Comparison of ENCODE assay signal across 14 cellular contexts in the genomic region with DNA sequence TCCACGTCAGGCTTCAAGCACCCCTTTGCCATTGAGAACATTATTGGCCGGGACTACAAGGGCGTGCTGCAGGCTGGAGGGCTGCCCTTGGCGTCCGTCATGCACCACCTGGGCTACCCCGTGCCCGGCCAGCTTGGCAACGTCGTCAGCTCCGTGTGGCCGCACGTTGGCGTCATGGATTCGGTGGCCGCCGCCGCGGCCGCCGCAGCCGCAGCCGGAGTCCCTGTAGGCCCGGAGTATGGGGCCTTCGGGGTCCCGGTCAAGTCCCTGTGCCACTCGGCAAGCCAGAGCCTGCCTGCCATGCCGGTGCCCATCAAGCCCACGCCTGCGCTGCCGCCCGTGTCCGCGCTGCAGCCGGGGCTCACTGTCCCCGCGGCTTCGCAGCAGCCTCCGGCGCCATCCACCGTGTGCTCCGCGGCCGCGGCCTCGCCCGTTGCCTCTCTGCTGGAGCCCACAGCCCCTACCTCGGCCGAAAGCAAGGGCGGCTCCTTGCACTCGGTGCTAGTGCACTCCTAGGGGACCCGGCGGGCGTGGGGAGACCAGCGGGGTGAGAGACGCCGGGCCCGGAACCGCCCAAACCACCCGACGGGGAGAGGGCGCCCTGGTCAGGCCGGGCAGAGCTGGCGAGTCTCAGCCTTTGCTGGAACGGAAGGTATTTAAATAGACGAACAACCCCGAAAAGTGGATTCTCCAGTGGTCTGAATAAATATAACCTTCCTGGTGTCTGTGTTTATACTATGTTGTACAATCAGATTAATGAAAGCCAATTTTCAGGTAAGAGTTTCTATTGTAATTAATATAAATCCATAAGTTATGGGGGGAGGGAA. TPM values are rescaled to one million over a fixed set of nuclear protein-coding genes. Genes with fewer than 3 reads are reported as not detected.
DNase-seq lines count a peak whose midpoint lies in the region; ATAC-seq, FAIRE-seq and TF ChIP-seq lines count a peak whose summit lies in the region.
"Had no signal": no experiment of that assay in that cellular context is flagged by ENCODE, and none has a peak within 500 bp of the region (broad histone marks: within the 10 kb centered on the region; RNA-seq: fewer than 3 reads in every experiment).

No MANE protein-coding gene starts in this region.

- peaks cover 12 to 37% (median 28%) of the 10 kb centered on the region in 7 donors for H3K4me1 Mint-ChIP-seq in naive thymus-derived CD4-positive, alpha-beta T cell

- H3K4me3 Mint-ChIP-seq in naive thymus-derived CD4-positive, alpha-beta T cell = peak overlapping the region in 9 of 10 donors; percentile 35 to 80 (median 59)
- H3K4me3 Mint-ChIP-seq: stimulated activated memory B cell treated with anti-CD40 and anti-IgM and Interleukin-4, amounts not matched to agents 10 μg/mL and 1 μg/mL and 100 μg/mL, for 72 hours had no signal

- H3K36me3 ChIP-seq in BE2C (no peaks in the 10 kb centered on the region), GM12878 (ENCODE audit: control insufficient read depth in 2 of 2, insufficient read depth in 2 of 2, low read length in 1 of 2) (no peaks in the 10 kb centered on the region), brain microvascular endothelial cell (replicated peaks) (no peaks in the 10 kb centered on the region), OCI-LY7 (ENCODE audit: insufficient read depth, low read length) (no peaks in the 10 kb centered on the region)
- H3K36me3 ChIP-seq in naive thymus-derived CD4-positive, alpha-beta T cell (ENCODE audit: control insufficient read depth in 2 of 3, insufficient read depth in 3 of 3, low read length in 3 of 3) = no peaks in the 10 kb centered on the region
- H3K36me3 ChIP-seq: sigmoid colon had no signal

- CTCF ChIA-PET in GM10248 (lab: Yijun Ruan, JAX) = no interaction called here
- CTCF ChIA-PET in GM12878 (lab: Yijun Ruan, JAX) = no interaction called here
- CTCF ChIA-PET in naive thymus-derived CD4-positive, alpha-beta T cell (lab: Charles Lee) = no interaction called here
- CTCF ChIA-PET in OCI-LY7 (lab: Charles Lee; ENCODE audit: unreplicated experiment) = no interaction called here

- no peak for TF ChIP-seq RAD21 in GM12878 (IDR thresholded peaks at IDR 0.05; ENCODE audit: insufficient read depth, low read depth, low read length)

- H3K27me3 Mint-ChIP-seq in naive thymus-derived CD4-positive, alpha-beta T cell = peaks cover 60 to 88% (median 77%) of the 10 kb centered on the region in 5 donors

- H3K36me3 Mint-ChIP-seq in naive thymus-derived CD4-positive, alpha-beta T cell = peaks cover 0 to 7% (median 0%) of the 10 kb centered on the region in 5 donors

- BruUV-seq in GM12878 (replicated peaks; lab: Mats Ljungman, UMichigan) (no TSS peak), OCI-LY7 (replicated peaks; lab: Mats Ljungman, UMichigan) (no TSS peak)

- H3K9me3 Mint-ChIP-seq in naive thymus-derived CD4-positive, alpha-beta T cell = peaks cover 0 to 5% (median 0%) of the 10 kb centered on the region in 11 donors

- FAIRE-seq in GM12878 (lab: Jason Lieb, UNC) = no peak

- H2AFZ ChIP-seq in GM12878 (ENCODE audit: control insufficient read depth, low read depth, low read length) = no peak overlapping the region
- H2AFZ ChIP-seq in OCI-LY7 (ENCODE audit: low read length) = no peak overlapping the region

- H4K20me1 ChIP-seq in GM12878 (ENCODE audit: control insufficient read depth, insufficient read depth) = no peaks in the 10 kb centered on the region; the same call in 1 of the 2 replicates
- no peaks in the 10 kb centered on the region for H4K20me1 ChIP-seq in OCI-LY7 (ENCODE audit: insufficient read depth, low read length)

- no peak for TF ChIP-seq POLR2A in GM12878 (IDR thresholded peaks at IDR 0.05; ENCODE audit: low read depth, low read length)

- POLR2A ChIA-PET in GM10248 (lab: Yijun Ruan, JAX) = no interaction called here
- POLR2A ChIA-PET in GM12878 (lab: Charles Lee) = no interaction called here
- POLR2A ChIA-PET in naive thymus-derived CD4-positive, alpha-beta T cell (lab: Charles Lee) = no interaction called here
- POLR2A ChIA-PET in OCI-LY7 (lab: Charles Lee) = no interaction called here

- no peaks in the 10 kb centered on the region for H3K9me3 ChIP-seq in BE2C
- no peaks in the 10 kb centered on the region; the same call in 2 of the 3 replicates for H3K9me3 ChIP-seq in GM12878 (replicated peaks; ENCODE audit: control insufficient read depth, insufficient read depth, low read length)
- H3K9me3 ChIP-seq in naive thymus-derived CD4-positive, alpha-beta T cell (ENCODE audit: control insufficient read depth in 2 of 3, low read length in 3 of 3) = no peaks in the 10 kb centered on the region
- no peaks in the 10 kb centered on the region for H3K9me3 ChIP-seq in OCI-LY7 (ENCODE audit: low read length)
- H3K9me3 ChIP-seq: sigmoid colon had no signal

- H3K27me3 ChIP-seq in BE2C = peaks cover 99% of the 10 kb centered on the region
- H3K27me3 ChIP-seq in GM12878 (replicated peaks in 1 of 2; ENCODE audit: control insufficient read depth in 2 of 2, insufficient read depth in 2 of 2, low read length in 1 of 2) = peaks cover 14 to 24% of the 10 kb centered on the region in 2 experiments
- peaks cover 0 to 8% of the 10 kb centered on the region in 2 donors for H3K27me3 ChIP-seq in naive thymus-derived CD4-positive, alpha-beta T cell (ENCODE audit: control insufficient read depth in 2 of 2, insufficient read depth in 2 of 2, low read length in 2 of 2)
- peaks cover 86% of the 10 kb centered on the region for H3K27me3 ChIP-seq in brain microvascular endothelial cell (replicated peaks)

- in situ Hi-C loops in GM12878 (cut with MboI) = no loop called here
- in situ Hi-C loops in brain microvascular endothelial cell (cut with HindIII; ENCODE audit: low pct_ligation_motif_present, low sequenced_read_pairs) = no loop called here

- H3K9ac ChIP-seq in GM12878 (ENCODE audit: control insufficient read depth, insufficient read depth, low read length) = no peak overlapping the region

- TF ChIP-seq EP300 in GM12878 (IDR thresholded peaks at IDR 0.05; ENCODE audit: borderline replicate concordance in 1 of 2, control insufficient read depth in 1 of 2, low read depth in 2 of 2, low read length in 2 of 2) = no peak

- H3K4me3 ChIP-seq in BE2C (ENCODE audit: low read depth, low read length) = peak overlapping the region; percentile 28
- H3K4me3 ChIP-seq in GM12878 = no peak overlapping the region
- no peak overlapping the region for H3K4me3 ChIP-seq in naive thymus-derived CD4-positive, alpha-beta T cell (ENCODE audit: low read length)
- H3K4me3 ChIP-seq in brain microvascular endothelial cell (ENCODE audit: low read depth, low read length) = no peak overlapping the region
- H3K4me3 ChIP-seq in OCI-LY7 (ENCODE audit: low read depth, low read length, poor library complexity, severe bottlenecking) = no peak overlapping the region

- intact Hi-C loops in GM12878 (cut with micrococcal nuclease; ENCODE audit: unreplicated experiment) (loop anchor here (10.0 kb wide), 1 partner anchor 134 kb away; no protein-coding TSS in a partner anchor), OCI-LY7 (cut with micrococcal nuclease; ENCODE audit: unreplicated experiment) (no loop called here)
- intact Hi-C loops in naive thymus-derived CD4-positive, alpha-beta T cell (cut with micrococcal nuclease) = no loop called here

- ATAC-seq in GM12878 (no peak), HG03354 (IDR thresholded peaks at IDR 0.05; ENCODE audit: poor library complexity, severe bottlenecking, unreplicated experiment) (no peak), GM21390 (IDR thresholded peaks at IDR 0.05; ENCODE audit: unreplicated experiment) (no peak)
- ATAC-seq in naive thymus-derived CD4-positive, alpha-beta T cell = no peak
- ATAC-seq: stimulated activated memory B cell treated with anti-CD40 and anti-IgM and Interleukin-4, amounts not matched to agents 10 μg/mL and 1 μg/mL and 100 μg/mL, for 72 hours had no signal

- H3K79me2 ChIP-seq in GM12878 (ENCODE audit: control insufficient read depth, insufficient read depth, low read length) = no peaks in the 10 kb centered on the region
- no peaks in the 10 kb centered on the region for H3K79me2 ChIP-seq in OCI-LY7 (ENCODE audit: insufficient read depth, low read depth, low read length)

- H3K4me2 ChIP-seq in GM12878 (ENCODE audit: control insufficient read depth, insufficient read depth) (no peak overlapping the region), OCI-LY7 (ENCODE audit: low read length) (no peak overlapping the region)

- H3K4me1 ChIP-seq in BE2C = no peaks in the 10 kb centered on the region
- H3K4me1 ChIP-seq in GM12878 (ENCODE audit: control insufficient read depth, insufficient read depth, low read length) = no peaks in the 10 kb centered on the region
- peaks cover 3 to 8% of the 10 kb centered on the region in 2 donors for H3K4me1 ChIP-seq in naive thymus-derived CD4-positive, alpha-beta T cell (ENCODE audit: control insufficient read depth in 2 of 2, insufficient read depth in 2 of 2, low read length in 2 of 2)
- no peaks in the 10 kb centered on the region for H3K4me1 ChIP-seq in OCI-LY7 (ENCODE audit: insufficient read depth, low read length, poor library complexity, severe bottlenecking)

- H3K27ac ChIP-seq in GM12878 (ENCODE audit: control insufficient read depth, insufficient read depth) (no peak overlapping the region), brain microvascular endothelial cell (no peak overlapping the region), OCI-LY7 (ENCODE audit: low read depth, low read length, poor library complexity, severe bottlenecking) (no peak overlapping the region)
- H3K27ac ChIP-seq in naive thymus-derived CD4-positive, alpha-beta T cell (ENCODE audit: low read depth, low read length) = no peak overlapping the region
- H3K27ac ChIP-seq: sigmoid colon had no signal

- RAD21 ChIA-PET in GM12878 (lab: Charles Lee; ENCODE audit: unreplicated experiment) = no interaction called here

- no peak for DNase-seq in BE2C
- peak; percentile 20 for DNase-seq in GM10248 (ENCODE audit: extremely low spot score)
- DNase-seq in GM12878 (ENCODE audit: low read depth, low spot score) = no peak
- DNase-seq in naive thymus-derived CD4-positive, alpha-beta T cell = no peak
- no peak for DNase-seq in brain microvascular endothelial cell
- no peak for DNase-seq in OCI-LY7 (ENCODE audit: low spot score)
- DNase-seq: cortex of kidney, immature natural killer cell, sigmoid colon had no signal

- H3K27ac Mint-ChIP-seq in naive thymus-derived CD4-positive, alpha-beta T cell = peak overlapping the region in 1 of 9 donors; percentile 82
- H3K27ac Mint-ChIP-seq: immature natural killer cell; stimulated activated memory B cell treated with anti-CD40 and anti-IgM and Interleukin-4, amounts not matched to agents 10 μg/mL and 1 μg/mL and 100 μg/mL, for 72 hours had no signal

- WGBS in GM12878 (ENCODE audit: insufficient coverage, insufficient replicate concordance, low lambda C conversion rate, missing lambda C conversion rate) = 30% methylated on average over 44 of the region's 66 CpGs

- SMC1A ChIA-PET in GM12878 (lab: Charles Lee; ENCODE audit: uncharacterized antibody, unreplicated experiment) = no interaction called here

- no peaks in the 10 kb centered on the region for H3K9me2 ChIP-seq in OCI-LY7 (ENCODE audit: insufficient read depth, low read length)

- TF ChIP-seq CTCF in BE2C (IDR thresholded peaks at IDR 0.05; ENCODE audit: low read depth, low read length) (no peak), GM10248 (IDR thresholded peaks at IDR 0.05; ENCODE audit: control extremely low read depth, extremely low read depth, low read depth, missing control alignments) (no peak), GM12878 (IDR thresholded peaks at IDR 0.05 in 2 of 3, conservative IDR thresholded peaks at IDR 0.05 in 1 of 3; ENCODE audit: control insufficient read depth in 2 of 3, extremely low read depth in 1 of 3, insufficient read depth in 1 of 3, low read depth in 3 of 3, low read length in 3 of 3) (no peak), brain microvascular endothelial cell (IDR thresholded peaks at IDR 0.05; ENCODE audit: low read depth, low read length, missing control alignments) (no peak), OCI-LY7 (conservative IDR thresholded peaks at IDR 0.05; ENCODE audit: low read length) (no peak)

RNA-seq across cellular contexts. Expression of a gene that starts 1.2 kb away (rescaled TPM):
- not detected for polyA plus RNA-seq in BE2C (2012; ENCODE audit: insufficient read depth, insufficient read length, low read depth)
- total RNA-seq in GM12878 (2013; cell fraction: nucleolus; rRNA removed) = not detected in 2 replicates
- total RNA-seq in GM12878 (2014; rRNA removed) (not detected in 2 replicates), GM12878 (2014; rRNA removed; fragmentation: Illumina TruSeq; extraction: Trizol) (not detected in 2 replicates), GM12878 (2021) (not detected in 2 replicates), OCI-LY7 (2022) (not detected in 2 replicates)
- not detected for polyA plus RNA-seq in GM12878 (2011; ENCODE audit: low read depth)
- polyA plus RNA-seq in GM12878 (2011; rRNA removed) (not detected in 2 replicates), GM12878 (2014; fragmentation: Illumina TruSeq; extraction: Trizol) (not detected in 2 replicates), GM12878 (2014; fragmentation: Nextera tagmentation; extraction: Ambion mirVana) (not detected), GM12878 (2014; rRNA removed) (not detected in 2 replicates), GM12878 (2016; fragmentation: Nextera tagmentation; extraction: Ambion mirVana) (not detected)
- polyA plus RNA-seq in GM12878 (2011; cell fraction: cytosol; rRNA removed) = not detected in 2 replicates
- polyA plus RNA-seq in GM12878 (2011; cell fraction: nucleus; rRNA removed) = not detected in 2 replicates
- not detected in 2 replicates for polyA plus RNA-seq in GM12878 (2012)
- polyA minus RNA-seq in GM12878 (2011; rRNA and poly(A)+ RNA removed) = not detected in 2 replicates
- not detected in 2 replicates for polyA minus RNA-seq in GM12878 (2011; cell fraction: cytosol; rRNA and poly(A)+ RNA removed)
- polyA minus RNA-seq in GM12878 (2011; cell fraction: nucleus; rRNA and poly(A)+ RNA removed) = not detected in 2 replicates
- total RNA-seq in naive thymus-derived CD4-positive, alpha-beta T cell = not detected
- not detected for polyA plus RNA-seq in naive thymus-derived CD4-positive, alpha-beta T cell
- total RNA-seq in OCI-LY7 (2014; rRNA removed; shearing (Covaris generic)) = not detected in 2 replicates
- total RNA-seq: activated CD8-positive, alpha-beta memory T cell treated with anti-CD3 and anti-CD28 coated beads for 36 hours; M059J; sigmoid colon had no signal
- polyA plus RNA-seq: immature natural killer cell, sigmoid colon had no signal
